Comparison of ENCODE assay signal across 13 cellular contexts in genomic region chr15:36278219-36278618, GRCh38.
DNase-seq lines count a peak whose midpoint lies in the region; FAIRE-seq and TF ChIP-seq lines count a peak whose summit lies in the region.
"Had no signal": no experiment of that assay in that cellular context is flagged by ENCODE, and none has a peak within 500 bp of the region (broad histone marks: within the 10 kb centered on the region; RNA-seq: fewer than 3 reads in every experiment).

No MANE protein-coding gene starts in this region.

- H3K4me3 ChIP-seq in OCI-LY7 (ENCODE audit: low read depth, low read length, poor library complexity, severe bottlenecking) (no peak overlapping the region), H1 (ENCODE audit: extremely low read depth in 1 of 4, insufficient read depth in 2 of 4, low read depth in 3 of 4, low read length in 4 of 4) (no peak overlapping the region), skeletal muscle cell (ENCODE audit: low read depth, low read length) (no peak overlapping the region), MG63 (no peak overlapping the region), prostate gland (no peak overlapping the region), H7 (ENCODE audit: insufficient read depth, low read depth, low read length) (no peak overlapping the region)

- 90% methylated on average over 1 of the region's 1 CpG; no CpG with 5 or more reads in 1 of the 2 experiments for WGBS in H1 (ENCODE audit: extremely low coverage in 1 of 2, insufficient coverage in 1 of 2, insufficient read length in 1 of 2, insufficient replicate concordance in 2 of 2, low coverage in 1 of 2, low lambda C conversion rate in 2 of 2, missing lambda C conversion rate in 1 of 2), 2 experiments
- WGBS in prostate gland, result 88% methylated on average over 1 of the region's 1 CpG

- no peak overlapping the region for H2BK5ac ChIP-seq in H1 (ENCODE audit: low read depth, low read length)

- no peak for TF ChIP-seq POLR2A in H1 (IDR thresholded peaks at IDR 0.05; ENCODE audit: control extremely low read depth in 1 of 2, low read depth in 2 of 2, low read length in 2 of 2)
- no peak for TF ChIP-seq POLR2A in prostate gland (IDR thresholded peaks at IDR 0.05)

- no peaks in the 10 kb centered on the region for H3K79me1 ChIP-seq in H1 (ENCODE audit: low read depth, low read length)

- H2BK12ac ChIP-seq in H1 (ENCODE audit: low read depth, low read length), result no peak overlapping the region

- peak overlapping the region; percentile 28; the same call in 1 of the 2 replicates for H4K8ac ChIP-seq in H1 (ENCODE audit: extremely low read depth, insufficient read depth, low read length)

- H3K4me1 ChIP-seq in OCI-LY7 (ENCODE audit: insufficient read depth, low read length, poor library complexity, severe bottlenecking) (no peaks in the 10 kb centered on the region), H1 (replicated peaks in 1 of 4; ENCODE audit: control insufficient read depth in 3 of 4, insufficient read depth in 4 of 4, low read length in 3 of 4) (no peaks in the 10 kb centered on the region), prostate gland (replicated peaks) (no peaks in the 10 kb centered on the region)

- no peak overlapping the region for H2BK15ac ChIP-seq in H1 (ENCODE audit: low read length)

- no peak overlapping the region for H4K5ac ChIP-seq in H1 (ENCODE audit: insufficient read length, low read depth, low read length)

- FAIRE-seq in H1 (lab: Jason Lieb, UNC), result no peak

- H2AFZ ChIP-seq in OCI-LY7 (ENCODE audit: low read length) (no peak overlapping the region), H1 (ENCODE audit: low read length) (0 out of 2 replicates have a peak overlapping the region, but pooled peaks have one; percentile 86)

- CTCF ChIA-PET in OCI-LY7 (lab: Charles Lee; ENCODE audit: unreplicated experiment) (no interaction called here), H1 (lab: Charles Lee; ENCODE audit: partially characterized antibody) (interaction anchor here (0.6 to 1.8 kb wide), 11 partner anchors 13 to 856 kb away, joined by 3 to 4 read pairs (median 3); no protein-coding TSS in a partner anchor)

- H2BK120ac ChIP-seq in H1 (replicated peaks; ENCODE audit: low read depth, low read length), result peak overlapping the region; percentile 77

- H3K27ac ChIP-seq in OCI-LY7 (ENCODE audit: low read depth, low read length, poor library complexity, severe bottlenecking) (no peak overlapping the region), H1 (ENCODE audit: low read depth, low read length) (no peak overlapping the region), prostate gland (no peak overlapping the region)

- TF ChIP-seq CTCF in OCI-LY7 (conservative IDR thresholded peaks at IDR 0.05; ENCODE audit: low read length) (0 out of 2 replicates have a peak, but pooled peaks have one; percentile 14), H1 (IDR thresholded peaks at IDR 0.05; ENCODE audit: control extremely low read depth in 1 of 3, insufficient read depth in 1 of 3, low read depth in 1 of 3, low read length in 3 of 3) (peak in 1 of 3 experiments; percentile 46; a peak in 1 of 4 replicates), prostate gland (IDR thresholded peaks at IDR 0.05) (no peak)

- no peak overlapping the region for H3K4me2 ChIP-seq in OCI-LY7 (ENCODE audit: low read length)
- no peak overlapping the region for H3K4me2 ChIP-seq in H1 (ENCODE audit: insufficient read depth in 1 of 2, low read depth in 2 of 2, low read length in 2 of 2)

- H3K9ac ChIP-seq in H1 (replicated peaks in 1 of 4; ENCODE audit: extremely low read depth in 1 of 4, low read depth in 3 of 4, low read length in 3 of 4), result no peak overlapping the region

- H2AK5ac ChIP-seq in H1 (ENCODE audit: low read depth, low read length), result no peak overlapping the region

- H3K27me3 ChIP-seq in H1 (replicated peaks in 1 of 4; ENCODE audit: control insufficient read depth in 3 of 4, extremely low read depth in 1 of 4, insufficient read depth in 3 of 4, low read length in 3 of 4), result peaks cover 0 to 1% (median 0%) of the 10 kb centered on the region in 4 experiments; a peak in 1 of 7 replicates
- no peaks in the 10 kb centered on the region for H3K27me3 ChIP-seq in MG63
- no peaks in the 10 kb centered on the region for H3K27me3 ChIP-seq in prostate gland (replicated peaks; ENCODE audit: insufficient read depth)
- peaks cover 10% of the 10 kb centered on the region; the same call in 1 of the 2 replicates for H3K27me3 ChIP-seq in H7 (ENCODE audit: control insufficient read depth, insufficient read depth, low read length)

- no peak overlapping the region for H3K14ac ChIP-seq in H1 (ENCODE audit: insufficient read length)

- intact Hi-C loops in OCI-LY7 (cut with micrococcal nuclease; ENCODE audit: unreplicated experiment) (no loop called here), prostate gland (cut with DNase I) (no loop called here)

- H3K36me3 ChIP-seq in OCI-LY7 (ENCODE audit: insufficient read depth, low read length), result no peaks in the 10 kb centered on the region
- H3K36me3 ChIP-seq in H1 (ENCODE audit: control insufficient read depth in 2 of 4, insufficient read depth in 4 of 4, low read length in 3 of 4), result peaks cover 0 to 3% (median 0%) of the 10 kb centered on the region in 4 experiments; a peak in 1 of 8 replicates
- no peaks in the 10 kb centered on the region for H3K36me3 ChIP-seq in MG63
- H3K36me3 ChIP-seq in prostate gland, result no peaks in the 10 kb centered on the region
- H3K36me3 ChIP-seq in H7 (replicated peaks; ENCODE audit: control insufficient read depth, insufficient read depth, low read length), result no peaks in the 10 kb centered on the region

- no peak overlapping the region for H3K18ac ChIP-seq in H1 (ENCODE audit: extremely low read depth, low read length)

- no peak for TF ChIP-seq EP300 in H1 (IDR thresholded peaks at IDR 0.05; ENCODE audit: borderline replicate concordance in 1 of 2, low read depth in 2 of 2, low read length in 2 of 2)

- no TSS peak for BruUV-seq in OCI-LY7 (replicated peaks; lab: Mats Ljungman, UMichigan)

- H3K23ac ChIP-seq in H1 (ENCODE audit: insufficient read length), result no peak overlapping the region

- no peaks in the 10 kb centered on the region for H3K23me2 ChIP-seq in H1 (ENCODE audit: low read depth, low read length)

- H3K4ac ChIP-seq in H1 (replicated peaks; ENCODE audit: insufficient read length, low read depth, low read length), result no peak overlapping the region

- POLR2A ChIA-PET in OCI-LY7 (lab: Charles Lee) (no interaction called here), H1 (lab: Charles Lee; ENCODE audit: partially characterized antibody) (no interaction called here)

- no peak overlapping the region for H2BK20ac ChIP-seq in H1 (ENCODE audit: low read length)

- H3K9me3 ChIP-seq in OCI-LY7 (ENCODE audit: low read length) (no peaks in the 10 kb centered on the region), H1 (ENCODE audit: insufficient read depth in 2 of 2, low read depth in 1 of 2, low read length in 1 of 2) (peaks cover 12 to 13% of the 10 kb centered on the region in 2 experiments), MG63 (0 out of 2 replicates have a peak, but pooled peaks cover 3% of the 10 kb centered on the region), prostate gland (no peaks in the 10 kb centered on the region)

- H3K9me2 ChIP-seq in OCI-LY7 (ENCODE audit: insufficient read depth, low read length), result no peaks in the 10 kb centered on the region

- H4K20me1 ChIP-seq in OCI-LY7 (ENCODE audit: insufficient read depth, low read length) (no peaks in the 10 kb centered on the region), H1 (replicated peaks in 1 of 2; ENCODE audit: control insufficient read depth in 1 of 2, insufficient read depth in 2 of 2, low read length in 2 of 2) (no peaks in the 10 kb centered on the region)

- TF ChIP-seq RAD21 in H1 (IDR thresholded peaks at IDR 0.05 in 1 of 2, conservative IDR thresholded peaks at IDR 0.05 in 1 of 2; ENCODE audit: low read depth in 2 of 2, low read length in 2 of 2), result peak; percentile 79 to 80

- H3K79me2 ChIP-seq in OCI-LY7 (ENCODE audit: insufficient read depth, low read depth, low read length), result no peaks in the 10 kb centered on the region
- H3K79me2 ChIP-seq in H1 (ENCODE audit: control insufficient read depth in 1 of 2, insufficient read depth in 2 of 2, low read length in 2 of 2), result no peaks in the 10 kb centered on the region

- peak overlapping the region; percentile 17 for H4K91ac ChIP-seq in H1 (replicated peaks; ENCODE audit: insufficient read length, low read length)

- no peak overlapping the region for H3K56ac ChIP-seq in H1 (replicated peaks; ENCODE audit: insufficient read length, low read depth, low read length)

- DNase-seq in NOMO-1 treated with DMSO at 0.1 percent for 48 hours (lab: John Stamatoyannopoulos, UW; ENCODE audit: unreplicated experiment), result peak; percentile 1
- DNase-seq in NOMO-1 (lab: John Stamatoyannopoulos, UW; ENCODE audit: unreplicated experiment in 2 of 2), result no peak
- DNase-seq in OCI-LY7 (ENCODE audit: low spot score), result no peak
- peak in 1 of 2 experiments; percentile 7 for DNase-seq in H1 (ENCODE audit: low read depth in 1 of 2, low spot score in 2 of 2)
- DNase-seq in skeletal muscle cell (ENCODE audit: low read depth), result peak; percentile 10
- DNase-seq in MG63, result no peak
- no peak for DNase-seq in prostate gland (ENCODE audit: low spot score)
- DNase-seq in H7, result no peak
- DNase-seq: activated naive CD8-positive, alpha-beta T cell treated with anti-CD3 and anti-CD28 coated beads, Interleukin-2, amount 10 ng/mL, durations not matched to agents 7 days and 5 days; immature natural killer cell; naive thymus-derived CD8-positive, alpha-beta T cell; NCI-H345; stimulated activated CD4-positive, alpha-beta T cell treated with anti-CD3 and anti-CD28 coated beads, Interleukin-12 subunit alpha, Interleukin-12 subunit beta, amount 100 ng/mL, for 4 hours had no signal

TF ChIP-seq in H1, 55 proteins besides CTCF, POLR2A, EP300 and RAD21 (continues in another document):
- TF ChIP-seq BACH1 (IDR thresholded peaks at IDR 0.05; ENCODE audit: low read length) (no peak), HDAC2 (IDR thresholded peaks at IDR 0.05; ENCODE audit: borderline replicate concordance in 1 of 2, low read depth in 2 of 2, low read length in 2 of 2) (no peak), GABPA (IDR thresholded peaks at IDR 0.05; ENCODE audit: borderline replicate concordance, insufficient read depth, low read length) (no peak), FOSL1 (IDR thresholded peaks at IDR 0.05; ENCODE audit: insufficient read depth, low read depth, low read length) (no peak), SP2 (IDR thresholded peaks at IDR 0.05; ENCODE audit: low read length) (no peak), RNF2 (IDR thresholded peaks at IDR 0.05; ENCODE audit: borderline replicate concordance, low read depth, low read length, missing control alignments, poor library complexity, severe bottlenecking) (no peak), POLR2AphosphoS5 (IDR thresholded peaks at IDR 0.05; ENCODE audit: low read depth, low read length) (no peak), NRF1 (IDR thresholded peaks at IDR 0.05; ENCODE audit: low read depth, low read length) (no peak), KDM4A (IDR thresholded peaks at IDR 0.05; ENCODE audit: low read depth, low read length, severe bottlenecking) (no peak), CHD2 (IDR thresholded peaks at IDR 0.05; ENCODE audit: low read length) (no peak)

Comparison
In these comparisons a context has a peak if more than half of its experiments do, and no peak if none do; other contexts are left out.
1. DNase-seq: peak in NOMO-1 treated with DMSO at 0.1 percent for 48 hours (single experiment) and skeletal muscle cell (single experiment); none in NOMO-1 (0 of 2), OCI-LY7 (single experiment), MG63 (single experiment), prostate gland (single experiment) and H7 (single experiment).